In the genomic region with DNA sequence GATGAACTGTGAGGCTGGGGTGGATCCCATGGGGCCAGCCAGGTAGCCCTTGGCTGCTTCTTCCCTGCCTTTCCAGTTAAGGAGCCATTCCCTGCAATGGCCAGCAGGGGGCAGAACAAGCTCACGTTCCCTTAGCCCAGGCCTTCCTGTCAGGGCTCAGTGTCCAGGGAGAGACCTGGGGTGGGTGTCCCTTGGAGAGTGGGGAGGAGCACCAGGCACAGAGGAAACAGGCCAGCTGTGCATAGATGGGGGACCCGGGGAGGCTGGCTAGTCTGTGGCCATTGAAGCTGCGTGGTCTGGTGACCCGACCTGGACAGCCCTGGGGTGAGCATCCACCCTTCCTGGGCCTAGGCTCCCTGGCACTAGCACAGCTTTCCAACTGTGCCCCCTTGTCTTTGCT, we compare ENCODE assay signal across 9 cellular contexts. TPM values are rescaled to one million over a fixed set of nuclear protein-coding genes. Genes with fewer than 3 reads are reported as not detected.
DNase-seq lines count a peak whose midpoint lies in the region; ATAC-seq and TF ChIP-seq lines count a peak whose summit lies in the region.
"Had no signal": no experiment of that assay in that cellular context is flagged by ENCODE, and none has a peak within 500 bp of the region (broad histone marks: within the 10 kb centered on the region; RNA-seq: fewer than 3 reads in every experiment).

No MANE protein-coding gene starts in this region.

- DNase-seq in NCI-H526 treated with DMSO at 0.1 percent for 48 hours (lab: John Stamatoyannopoulos, UW), result peak; percentile 68
- DNase-seq in activated CD4-positive, alpha-beta T cell treated with anti-CD3 and anti-CD28 coated beads, Interleukin-2, amount 50 U/mL, for 4 hours, result peak; percentile 65 to 70
- peak; percentile 90 for DNase-seq in dermis blood vessel endothelial cell
- peak; percentile 83 for DNase-seq in lung (ENCODE audit: low spot score)
- DNase-seq in stimulated activated CD8-positive, alpha-beta memory T cell treated with anti-CD3 and anti-CD28 coated beads, Interleukin-15, amount 100 ng/mL, for 1 hour (ENCODE audit: low read depth), result peak; percentile 52

- H3K36me3 ChIP-seq in lung (ENCODE audit: control insufficient read depth in 2 of 2, insufficient read depth in 2 of 2, low read length in 2 of 2), result no peaks in the 10 kb centered on the region

- H3K4me1 ChIP-seq in lung (ENCODE audit: control insufficient read depth in 2 of 2, insufficient read depth in 2 of 2, low read length in 2 of 2), result no peaks in the 10 kb centered on the region

- WGBS in lung, 2 donors, result 29 to 40% methylated on average over 4 of the region's 4 CpGs

- no peak overlapping the region for H3K4me3 ChIP-seq in lung
- H3K4me3 ChIP-seq: skin epidermis had no signal

- no peak overlapping the region for H3K27ac ChIP-seq in lung (ENCODE audit: low read depth in 1 of 2, low read length in 1 of 2)

- peak; percentile 72 for ATAC-seq in HG03103 (IDR thresholded peaks at IDR 0.05; ENCODE audit: low read depth, unreplicated experiment)
- ATAC-seq in lung (ENCODE audit: insufficient read depth, low FRiP score), result peak; percentile 85
- ATAC-seq in HG03045 (IDR thresholded peaks at IDR 0.05; ENCODE audit: unreplicated experiment), result no peak

- TF ChIP-seq CTCF in GM12801 (IDR thresholded peaks at IDR 0.05; ENCODE audit: extremely low read depth, insufficient read length) (peak; percentile 23), lung (IDR thresholded peaks at IDR 0.05; ENCODE audit: control extremely low read depth, extremely low read depth) (peak; percentile 99)

- H3K9me3 ChIP-seq in lung (ENCODE audit: control insufficient read depth in 2 of 2, insufficient read depth in 1 of 2, low read length in 1 of 2), result no peaks in the 10 kb centered on the region

- no peaks in the 10 kb centered on the region for H3K27me3 ChIP-seq in lung (ENCODE audit: control insufficient read depth, insufficient read depth)

RNA-seq across cellular contexts. Expression of gene EPS8L3, which starts 13.2 kb away (rescaled TPM):
- total RNA-seq in dermis blood vessel endothelial cell (not detected in 2 replicates), lung (under 1 TPM in 1 of 2 donors, not detected in 1; 0.52 TPM)
- under 1 TPM in 1 of 2 donors, not detected in 1; 0.10 TPM for polyA plus RNA-seq in lung

RNA-seq across cellular contexts. Expression of gene GSTM3, which starts 36.1 kb away (rescaled TPM):
- total RNA-seq in dermis blood vessel endothelial cell (25.1 and 54.1 TPM in 2 replicates), lung (10 to 100 TPM; 11.0 to 39.5 TPM)
- 10 to 100 TPM; 21.7 to 24.1 TPM for polyA plus RNA-seq in lung
